Comparison of ENCODE assay signal across 8 cellular contexts in genomic region chr3:17932372-17932771, GRCh38.
"Had no signal": no experiment of that assay in that cellular context is flagged by ENCODE, and none has a peak within 500 bp of the region (broad histone marks: within the 10 kb centered on the region; RNA-seq: fewer than 3 reads in every experiment).

No MANE protein-coding gene starts in this region.

- ATAC-seq: GM12878 had no signal

- DNase-seq: GDM1, GF-D8 had no signal

- H3K4me3 ChIP-seq: GM12878 had no signal

- FAIRE-seq: G401.6, GM12878, GM12891, GM12892, GM18507, GM19239 had no signal
